1 cellular context compared by ENCODE assay signal in the genomic region with DNA sequence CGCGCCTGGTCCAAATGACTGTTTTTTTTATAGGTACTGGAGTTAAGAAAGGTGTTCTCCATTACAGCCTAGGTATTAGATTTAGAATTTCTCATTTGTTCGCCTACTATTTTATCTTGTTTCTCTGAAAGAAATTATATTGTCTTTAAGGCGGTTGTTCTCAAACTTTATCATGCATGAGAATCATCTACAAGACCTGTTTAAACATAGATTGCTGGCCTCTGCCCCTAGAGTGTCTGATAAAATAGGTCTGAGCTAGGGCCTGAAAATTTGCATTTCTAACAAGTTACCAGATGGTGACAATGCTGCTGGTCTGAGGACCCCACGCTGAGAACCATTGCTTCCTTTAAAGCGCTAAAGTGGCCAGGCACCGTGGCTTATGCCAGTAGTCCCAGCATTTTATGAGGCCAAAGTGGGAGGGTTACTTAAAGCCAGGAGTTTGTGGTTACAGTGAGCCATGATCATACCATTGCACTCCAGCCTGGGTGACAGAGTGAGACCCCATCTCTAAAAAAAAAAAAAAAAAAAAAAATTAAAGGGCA.
TF ChIP-seq lines count a peak whose summit lies in the region.

No MANE protein-coding gene starts in this region.

TF ChIP-seq in K562, 482 proteins besides CTCF, POLR2A, EP300 and RAD21:
- TF ChIP-seq MCM3 (IDR thresholded peaks at IDR 0.05) (no peak), KDM4B (IDR thresholded peaks at IDR 0.05; ENCODE audit: borderline replicate concordance in 2 of 2, low read depth in 1 of 2) (no peak), BRD9 (IDR thresholded peaks at IDR 0.05; ENCODE audit: low read depth, partially characterized antibody) (no peak), CCNT2 (IDR thresholded peaks at IDR 0.05; ENCODE audit: borderline replicate concordance, extremely low read depth, insufficient read length, low read depth, low read length) (peak; percentile 15), CBFA2T3 (IDR thresholded peaks at IDR 0.05) (peak; percentile 29; the same call in 1 of the 2 replicates), ZNF274 (IDR thresholded peaks at IDR 0.05; ENCODE audit: borderline replicate concordance, low read depth, low read length) (no peak), SOX6 (IDR thresholded peaks at IDR 0.05) (0 out of 2 replicates have a peak, but pooled peaks have one; percentile 34), CCAR2 (IDR thresholded peaks at IDR 0.05; ENCODE audit: low read depth, low read length) (no peak), ARID1B (IDR thresholded peaks at IDR 0.05) (0 out of 2 replicates have a peak, but pooled peaks have one; percentile 35), FOXA3 (CRISPR knock-in tag; conservative IDR thresholded peaks at IDR 0.05 in 1 of 2, IDR thresholded peaks at IDR 0.05 in 1 of 2) (peak; percentile 59 to 91; a peak in 3 of 4 replicates), TAL1 (IDR thresholded peaks at IDR 0.05) (peak; percentile 21; the same call in 1 of the 2 replicates), ILF3 (IDR thresholded peaks at IDR 0.05; ENCODE audit: borderline replicate concordance) (no peak)
- TF ChIP-seq, protein P1, sequence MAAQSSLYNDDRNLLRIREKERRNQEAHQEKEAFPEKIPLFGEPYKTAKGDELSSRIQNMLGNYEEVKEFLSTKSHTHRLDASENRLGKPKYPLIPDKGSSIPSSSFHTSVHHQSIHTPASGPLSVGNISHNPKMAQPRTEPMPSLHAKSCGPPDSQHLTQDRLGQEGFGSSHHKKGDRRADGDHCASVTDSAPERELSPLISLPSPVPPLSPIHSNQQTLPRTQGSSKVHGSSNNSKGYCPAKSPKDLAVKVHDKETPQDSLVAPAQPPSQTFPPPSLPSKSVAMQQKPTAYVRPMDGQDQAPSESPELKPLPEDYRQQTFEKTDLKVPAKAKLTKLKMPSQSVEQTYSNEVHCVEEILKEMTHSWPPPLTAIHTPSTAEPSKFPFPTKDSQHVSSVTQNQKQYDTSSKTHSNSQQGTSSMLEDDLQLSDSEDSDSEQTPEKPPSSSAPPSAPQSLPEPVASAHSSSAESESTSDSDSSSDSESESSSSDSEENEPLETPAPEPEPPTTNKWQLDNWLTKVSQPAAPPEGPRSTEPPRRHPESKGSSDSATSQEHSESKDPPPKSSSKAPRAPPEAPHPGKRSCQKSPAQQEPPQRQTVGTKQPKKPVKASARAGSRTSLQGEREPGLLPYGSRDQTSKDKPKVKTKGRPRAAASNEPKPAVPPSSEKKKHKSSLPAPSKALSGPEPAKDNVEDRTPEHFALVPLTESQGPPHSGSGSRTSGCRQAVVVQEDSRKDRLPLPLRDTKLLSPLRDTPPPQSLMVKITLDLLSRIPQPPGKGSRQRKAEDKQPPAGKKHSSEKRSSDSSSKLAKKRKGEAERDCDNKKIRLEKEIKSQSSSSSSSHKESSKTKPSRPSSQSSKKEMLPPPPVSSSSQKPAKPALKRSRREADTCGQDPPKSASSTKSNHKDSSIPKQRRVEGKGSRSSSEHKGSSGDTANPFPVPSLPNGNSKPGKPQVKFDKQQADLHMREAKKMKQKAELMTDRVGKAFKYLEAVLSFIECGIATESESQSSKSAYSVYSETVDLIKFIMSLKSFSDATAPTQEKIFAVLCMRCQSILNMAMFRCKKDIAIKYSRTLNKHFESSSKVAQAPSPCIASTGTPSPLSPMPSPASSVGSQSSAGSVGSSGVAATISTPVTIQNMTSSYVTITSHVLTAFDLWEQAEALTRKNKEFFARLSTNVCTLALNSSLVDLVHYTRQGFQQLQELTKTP (IDR thresholded peaks at IDR 0.05; ENCODE audit: low read depth in 1 of 2, partially characterized antibody in 2 of 2), result no peak
- TF ChIP-seq, protein P2, sequence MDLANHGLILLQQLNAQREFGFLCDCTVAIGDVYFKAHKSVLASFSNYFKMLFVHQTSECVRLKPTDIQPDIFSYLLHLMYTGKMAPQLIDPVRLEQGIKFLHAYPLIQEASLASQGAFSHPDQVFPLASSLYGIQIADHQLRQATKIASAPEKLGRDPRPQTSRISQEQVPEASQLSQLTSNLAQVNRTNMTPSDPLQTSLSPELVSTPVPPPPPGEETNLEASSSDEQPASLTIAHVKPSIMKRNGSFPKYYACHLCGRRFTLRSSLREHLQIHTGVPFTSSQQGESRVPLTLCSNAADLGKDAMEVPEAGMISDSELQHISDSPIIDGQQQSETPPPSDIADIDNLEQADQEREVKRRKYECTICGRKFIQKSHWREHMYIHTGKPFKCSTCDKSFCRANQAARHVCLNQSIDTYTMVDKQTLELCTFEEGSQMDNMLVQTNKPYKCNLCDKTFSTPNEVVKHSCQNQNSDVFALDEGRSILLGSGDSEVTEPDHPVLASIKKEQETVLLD (IDR thresholded peaks at IDR 0.05), result no peak
TF ChIP-seq in K562: peak in this region for 6.
